In genomic region chr9:125950880-125951471, GRCh38 we compare ENCODE assay signal across 23 cellular contexts.
"Had no signal": no experiment of that assay in that cellular context is flagged by ENCODE, and none has a peak within 500 bp of the region (broad histone marks: within the 10 kb centered on the region; RNA-seq: fewer than 3 reads in every experiment).

No MANE protein-coding gene starts in this region.

- ATAC-seq: activated naive CD4-positive, alpha-beta T cell treated with anti-CD3 and anti-CD28 coated beads, Interleukin-2, amount 50 U/mL, for 72 hours; activated T-helper 17 cell treated with anti-CD3 and anti-CD28 coated beads, Interleukin-2, amount 50 U/mL, for 72 hours; gastrocnemius medialis; left ventricle myocardium superior; stimulated activated naive B cell treated with anti-CD40 and anti-IgM and Interleukin-4, amounts not matched to agents 10 μg/mL and 1 μg/mL and 100 μg/mL, for 72 hours had no signal

- DNase-seq: activated CD8-positive, alpha-beta memory T cell treated with anti-CD3 and anti-CD28 coated beads for 24 hours; activated CD8-positive, alpha-beta memory T cell treated with anti-CD3 and anti-CD28 coated beads, Interleukin-2, amount 50 U/mL, for 4 hours; activated T-cell treated with anti-CD3 and anti-CD28 coated beads, Interleukin-2, amount 50 U/mL, for 24 hours; brain microvascular endothelial cell; caudate nucleus; effector CD8-positive, alpha-beta T cell; gastrocnemius medialis; hippocampal formation; left ventricle myocardium superior; mammary epithelial cell; midbrain; natural killer cell; stimulated activated CD4-positive, alpha-beta T cell treated with anti-CD3 and anti-CD28 coated beads, Interleukin-2, amount 100 ng/mL, for 48 hours; stimulated activated CD8-positive, alpha-beta memory T cell treated with anti-CD3 and anti-CD28 coated beads, Interleukin-4, amount 100 ng/mL, for 48 hours; stimulated activated naive B cell treated with anti-CD40 and anti-IgM and Interleukin-4, amounts not matched to agents 10 μg/mL and 1 μg/mL and 100 μg/mL, for 72 hours; transverse colon; uterus had no signal

- FAIRE-seq: endothelial cell of umbilical vein, TTC549 had no signal

- H3K9me3 ChIP-seq: gastrocnemius medialis had no signal

- H3K4me3 ChIP-seq: ascending aorta, esophagus muscularis mucosa, gastrocnemius medialis, transverse colon, uterus had no signal

- H3K27me3 ChIP-seq: ascending aorta, brain microvascular endothelial cell, esophagus muscularis mucosa, gastrocnemius medialis, transverse colon, uterus had no signal

- H3K4me1 ChIP-seq: ascending aorta, gastrocnemius medialis, uterus had no signal

- H3K27ac ChIP-seq: ascending aorta, brain microvascular endothelial cell, esophagus muscularis mucosa, gastrocnemius medialis, transverse colon, uterus had no signal

- H3K36me3 ChIP-seq: ascending aorta, brain microvascular endothelial cell, gastrocnemius medialis, transverse colon, uterus had no signal
